Comparison of ENCODE assay signal across 8 cellular contexts in the genomic region with DNA sequence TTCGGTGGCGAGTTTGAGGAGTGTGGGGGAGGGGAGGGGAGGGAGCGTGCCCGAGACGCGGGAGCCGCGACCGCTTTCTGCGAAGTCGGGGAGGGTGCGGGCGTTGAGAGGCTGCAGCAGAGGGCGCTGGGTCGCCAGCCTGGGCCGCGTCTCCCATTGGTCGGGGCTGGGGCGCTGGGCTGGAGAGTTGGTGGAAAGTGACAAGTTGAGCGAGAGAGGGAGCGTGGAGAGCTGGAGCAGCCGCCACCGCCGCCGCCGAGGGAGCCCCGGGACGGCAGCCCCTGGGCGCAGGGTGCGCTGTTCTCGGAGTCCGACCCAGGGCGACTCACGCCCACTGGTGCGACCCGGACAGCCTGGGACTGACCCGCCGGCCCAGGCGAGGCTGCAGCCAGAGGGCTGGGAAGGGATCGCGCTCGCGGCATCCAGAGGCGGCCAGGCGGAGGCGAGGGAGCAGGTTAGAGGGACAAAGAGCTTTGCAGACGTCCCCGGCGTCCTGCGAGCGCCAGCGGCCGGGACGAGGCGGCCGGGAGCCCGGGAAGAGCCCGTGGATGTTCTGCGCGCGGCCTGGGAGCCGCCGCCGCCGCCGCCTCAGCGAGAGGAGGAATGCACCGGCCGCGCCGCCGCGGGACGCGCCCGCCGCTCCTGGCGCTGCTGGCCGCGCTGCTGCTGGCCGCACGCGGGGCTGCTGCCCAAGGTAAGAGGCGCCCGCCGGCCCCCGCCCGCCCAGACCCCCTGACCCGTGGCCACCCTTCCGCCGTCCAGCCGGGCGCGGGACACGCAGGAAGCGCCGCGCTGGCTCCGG. TPM values are rescaled to one million over a fixed set of nuclear protein-coding genes. Genes with fewer than 3 reads are reported as not detected.
A peak's percentile ranks its signal among the peaks of the same experiment; 100 is the strongest.
DNase-seq lines count a peak whose midpoint lies in the region; ATAC-seq, FAIRE-seq and TF ChIP-seq lines count a peak whose summit lies in the region.

A gene (plus strand): TSS at position 203 of the 802 bp plus-strand sequence.

- no peaks in the 10 kb centered on the region for H3K9me3 ChIP-seq in heart left ventricle
- H3K9me3 ChIP-seq in pancreas = no peaks in the 10 kb centered on the region

- peak within 1 kb of the TSS; percentile 75 to 99 (median 94) for H3K27ac ChIP-seq in heart left ventricle
- peak within 1 kb of the TSS; percentile 85 to 91 (median 87) for H3K27ac ChIP-seq in pancreas
- peak within 1 kb of the TSS; percentile 64 for H3K27ac ChIP-seq in urinary bladder (ENCODE audit: low read depth)

- H3K27me3 ChIP-seq in heart left ventricle (peaks cover 0 to 46% (median 0%) of the 10 kb centered on the region in 9 donors), pancreas (no peaks in the 10 kb centered on the region)

- peaks cover 0 to 4% of the 10 kb centered on the region in 2 donors for H3K36me3 Mint-ChIP-seq in CD14-positive monocyte

- peak within 1 kb of the TSS; percentile 69 to 92 for H3K4me3 Mint-ChIP-seq in CD14-positive monocyte

- whole genome bisulfite sequencing in heart left ventricle, 4 donors = 0 to 1% (median 0%) methylated on average over 17 to 99 of the region's 99 CpGs
- WGBS in pancreas, 2 donors = 0 to 1% methylated on average over 59 to 99 of the region's 99 CpGs
- under 1% methylated on average over 99 of the region's 99 CpGs for WGBS in urinary bladder

- H3K27ac Mint-ChIP-seq in CD14-positive monocyte = no peak within 1 kb of the TSS

- intact Hi-C loops in CD14-positive monocyte (cut with micrococcal nuclease) = no loop called here
- intact Hi-C loops in heart left ventricle (cut with DNase I) = loop anchor here (2.0 to 10.0 kb wide), 18 partner anchors 69 to 471 kb away; no protein-coding TSS in a partner anchor
- intact Hi-C loops in pancreas (cut with DNase I) = loop anchor here in 1 of 3 donors (10.0 kb wide), 1 partner anchor 361 kb away; no protein-coding TSS in a partner anchor

- H3K4me1 ChIP-seq in heart left ventricle (peaks cover 0 to 37% (median 11%) of the 10 kb centered on the region in 12 donors), pancreas (peaks cover 0 to 19% (median 6%) of the 10 kb centered on the region in 3 donors), urinary bladder (ENCODE audit: insufficient read depth) (peaks cover 3% of the 10 kb centered on the region)

- H3K4me1 Mint-ChIP-seq in CD14-positive monocyte = peaks cover 18% of the 10 kb centered on the region

- TF ChIP-seq CTCF in CD14-positive monocyte (IDR thresholded peaks at IDR 0.05) = peak; percentile 20
- TF ChIP-seq CTCF in heart left ventricle (IDR thresholded peaks at IDR 0.05) = peak; percentile 29 to 80 (median 64)
- TF ChIP-seq CTCF in pancreas (IDR thresholded peaks at IDR 0.05) = peak; percentile 39 to 60 (median 41)

- H3K9me3 Mint-ChIP-seq in CD14-positive monocyte = peaks cover 0 to 11% (median 4%) of the 10 kb centered on the region in 7 donors

- peaks cover 48 to 69% (median 55%) of the 10 kb centered on the region in 3 donors for H3K27me3 Mint-ChIP-seq in CD14-positive monocyte (ENCODE audit: low read depth in 3 of 3)

- no peak for FAIRE-seq in pancreas (lab: Jason Lieb, UNC)

- ATAC-seq in GM19467 (IDR thresholded peaks at IDR 0.05; ENCODE audit: unreplicated experiment) = peak; percentile 67
- peak; percentile 92 to 97 (median 96) for ATAC-seq in heart left ventricle
- peak; percentile 95 to 98 (median 98) for ATAC-seq in pancreas

- H3K4me3 ChIP-seq in heart left ventricle (peak within 1 kb of the TSS; percentile 60 to 94 (median 73)), pancreas (peak within 1 kb of the TSS; percentile 70 to 90 (median 82)), urinary bladder (ENCODE audit: low read depth, low read length) (peak within 1 kb of the TSS; percentile 69)

- H3K36me3 ChIP-seq in heart left ventricle (no peaks in the 10 kb centered on the region), pancreas (no peaks in the 10 kb centered on the region), urinary bladder (ENCODE audit: insufficient read depth) (no peaks in the 10 kb centered on the region)

- DNase-seq in CD14-positive monocyte (ENCODE audit: low spot score) (no peak), HuH-7.5 (ENCODE audit: low spot score) (peak; percentile 86), RPMI8226 (peak; percentile 94), amniotic stem cell (lab: John Stamatoyannopoulos, UW) (peak; percentile 66), heart left ventricle (peak; percentile 89 to 93 (median 91)), pancreas (peak; percentile 88 to 97 (median 91))

- TF ChIP-seq POLR2A in heart left ventricle (IDR thresholded peaks at IDR 0.05) = peak in 1 of 2 donors; percentile 75

RNA-seq across cellular contexts. Expression of the gene that starts here (rescaled TPM):
- not detected for polyA plus RNA-seq in CD14-positive monocyte
- total RNA-seq in heart left ventricle = 10 to 100 TPM; 13.4 to 35.3 (median 19.6) TPM
- 1 to 10 TPM; 4.1 to 9.6 TPM for polyA plus RNA-seq in heart left ventricle
- total RNA-seq in pancreas = 10 to 100 TPM in 3 of 6 donors, 1 to 10 TPM in 3; 5.7 to 18.5 (median 9.0) TPM
- polyA plus RNA-seq in pancreas = 1 to 10 TPM; 1.3 to 2.7 TPM
- 33.2 TPM for total RNA-seq in urinary bladder
- polyA plus RNA-seq in urinary bladder = 5.9 TPM

Comparison
In these comparisons a context has a peak if more than half of its experiments do, and no peak if none do; other contexts are left out.
1. intact Hi-C loops: an anchor here in heart left ventricle (2.0 to 10.0 kb wide); none called in CD14-positive monocyte.